ENCODE assay signal across 27 cellular contexts in the genomic region with DNA sequence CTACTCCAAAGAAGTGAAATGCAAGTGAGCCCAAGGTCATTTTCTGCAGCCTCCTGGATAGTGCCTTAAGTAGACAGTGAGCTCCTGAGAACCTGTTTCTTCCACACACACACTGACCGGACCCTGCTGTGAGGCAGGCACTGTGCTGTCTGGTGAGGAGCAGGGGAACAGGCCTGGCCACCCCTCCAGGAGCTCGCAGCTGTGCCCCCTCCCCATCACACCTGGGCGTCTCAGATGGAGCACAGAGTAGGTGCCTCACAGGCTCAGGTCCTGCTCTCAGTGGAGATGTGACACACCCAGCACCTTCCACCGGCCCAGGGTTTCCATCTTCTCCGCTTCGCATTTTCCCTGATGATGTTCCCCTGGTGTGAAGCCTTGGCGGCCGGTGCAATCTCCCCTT.
"Had no signal": no experiment of that assay in that cellular context is flagged by ENCODE, and none has a peak within 500 bp of the region (broad histone marks: within the 10 kb centered on the region; RNA-seq: fewer than 3 reads in every experiment).

No MANE protein-coding gene starts in this region.

- H3K36me3 Mint-ChIP-seq: naive thymus-derived CD4-positive, alpha-beta T cell; natural killer cell; neural progenitor cell had no signal

- ATAC-seq: naive thymus-derived CD4-positive, alpha-beta T cell; natural killer cell; psoas muscle; right cardiac atrium; right lobe of liver; stimulated activated naive B cell treated with anti-CD40 and anti-IgM and Interleukin-4, amounts not matched to agents 10 μg/mL and 1 μg/mL and 100 μg/mL, for 72 hours had no signal

- H3K4me2 ChIP-seq: neural progenitor cell had no signal

- H3K9me3 ChIP-seq: ovary, psoas muscle, right lobe of liver, sigmoid colon, stomach, thoracic aorta, thyroid gland, tibial nerve, upper lobe of left lung, vagina had no signal

- H2AFZ ChIP-seq: neural progenitor cell, parathyroid adenoma had no signal

- H3K4me1 ChIP-seq: parathyroid adenoma, psoas muscle, right lobe of liver, sigmoid colon, stomach, thyroid gland, tibial nerve, upper lobe of left lung, vagina had no signal

- H3K27ac Mint-ChIP-seq: naive thymus-derived CD4-positive, alpha-beta T cell; natural killer cell; nephron; neural progenitor cell; progenitor cell of endocrine pancreas; stimulated activated naive B cell treated with anti-CD40 and anti-IgM and Interleukin-4, amounts not matched to agents 10 μg/mL and 1 μg/mL and 100 μg/mL, for 72 hours; stimulated activated naive CD8-positive, alpha-beta T cell treated with anti-CD3 and anti-CD28 coated beads, Interleukin-15, Interleukin-2, amounts not matched to agents 100 ng/mL and 50 ng/mL, for 24 hours had no signal

- H3K9ac ChIP-seq: neural progenitor cell, parathyroid adenoma had no signal

- H3K27ac ChIP-seq: neural progenitor cell, ovary, parathyroid adenoma, psoas muscle, right lobe of liver, sigmoid colon, stomach, thoracic aorta, thyroid gland, tibial nerve, upper lobe of left lung, vagina had no signal

- H3K4me1 Mint-ChIP-seq: naive thymus-derived CD4-positive, alpha-beta T cell; natural killer cell; stimulated activated naive B cell treated with anti-CD40 and anti-IgM and Interleukin-4, amounts not matched to agents 10 μg/mL and 1 μg/mL and 100 μg/mL, for 72 hours had no signal

- H3K9me3 Mint-ChIP-seq: natural killer cell; nephron; neural progenitor cell; stimulated activated naive B cell treated with anti-CD40 and anti-IgM and Interleukin-4, amounts not matched to agents 10 μg/mL and 1 μg/mL and 100 μg/mL, for 72 hours; stimulated activated naive CD8-positive, alpha-beta T cell treated with anti-CD3 and anti-CD28 coated beads, Interleukin-15, Interleukin-2, amounts not matched to agents 100 ng/mL and 50 ng/mL, for 24 hours had no signal

- H3K4me3 Mint-ChIP-seq: natural killer cell; nephron; neural progenitor cell; stimulated activated naive B cell treated with anti-CD40 and anti-IgM and Interleukin-4, amounts not matched to agents 10 μg/mL and 1 μg/mL and 100 μg/mL, for 72 hours; stimulated activated naive CD8-positive, alpha-beta T cell treated with anti-CD3 and anti-CD28 coated beads, Interleukin-15, Interleukin-2, amounts not matched to agents 100 ng/mL and 50 ng/mL, for 24 hours had no signal

- H3K27me3 ChIP-seq: neural progenitor cell, ovary, right lobe of liver, thyroid gland, upper lobe of left lung, vagina had no signal

- H3K4me3 ChIP-seq: neural progenitor cell, ovary, psoas muscle, right lobe of liver, sigmoid colon, stomach, thoracic aorta, thyroid gland, tibial nerve, upper lobe of left lung, vagina had no signal

- H3K79me2 ChIP-seq: parathyroid adenoma had no signal

- H3K36me3 ChIP-seq: neural progenitor cell, ovary, right lobe of liver, sigmoid colon, stomach, thoracic aorta, thyroid gland, tibial nerve, upper lobe of left lung, vagina had no signal

- DNase-seq: naive thymus-derived CD4-positive, alpha-beta T cell; natural killer cell; occipital lobe; ovary; psoas muscle; right cardiac atrium; right lobe of liver; sigmoid colon; small intestine; stimulated activated CD4-positive, alpha-beta T cell treated with anti-CD3 and anti-CD28 coated beads, Interleukin-12 subunit alpha, Interleukin-12 subunit beta, amount 100 ng/mL, for 4 hours; stimulated activated CD4-positive, alpha-beta T cell treated with anti-CD3 and anti-CD28 coated beads, Interleukin-1b, Interleukin-23, amount 100 ng/mL, for 48 hours; stimulated activated CD4-positive, alpha-beta T cell treated with anti-CD3 and anti-CD28 coated beads, Interleukin-4, amount 100 ng/mL, for 24 hours; stimulated activated naive B cell treated with anti-CD40 and anti-IgM and Interleukin-4, amounts not matched to agents 10 μg/mL and 1 μg/mL and 100 μg/mL, for 72 hours; stimulated activated naive CD4-positive, alpha-beta T cell treated with Interleukin-2 at 50 U/mL for 16 hours; stomach; thyroid gland; trophoblast cell; upper lobe of left lung had no signal

- FAIRE-seq: small intestine, urothelium cell line had no signal
